Comparison of ENCODE assay signal across 28 cellular contexts in the genomic region with DNA sequence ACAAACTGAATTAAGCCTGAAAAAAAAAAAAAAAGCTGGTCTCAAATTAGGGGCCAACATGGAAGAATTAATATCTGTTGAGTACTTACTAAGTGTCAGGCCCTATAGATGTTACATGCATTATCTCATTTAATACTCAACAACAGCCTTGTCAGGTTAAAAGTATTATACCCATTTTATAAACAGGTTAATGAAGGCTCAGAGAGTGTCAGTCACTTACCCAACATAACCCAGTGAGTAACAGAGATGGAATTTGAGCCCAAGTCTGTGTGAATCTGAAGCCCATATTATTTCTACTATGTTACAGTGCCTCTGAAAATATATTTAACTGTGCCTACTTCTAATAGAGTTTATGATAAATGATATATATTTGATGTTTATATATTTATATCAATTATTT.
"Had no signal": no experiment of that assay in that cellular context is flagged by ENCODE, and none has a peak within 500 bp of the region (broad histone marks: within the 10 kb centered on the region; RNA-seq: fewer than 3 reads in every experiment).

No MANE protein-coding gene starts in this region.

- H2AFZ ChIP-seq: neural progenitor cell, parathyroid adenoma had no signal

- H3K79me2 ChIP-seq: parathyroid adenoma had no signal

- DNase-seq: natural killer cell; occipital lobe; ovary; posterior cingulate gyrus; psoas muscle; right cardiac atrium; spleen; stimulated activated CD4-positive, alpha-beta T cell treated with anti-CD3 and anti-CD28 coated beads, Interleukin-12 subunit alpha, Interleukin-12 subunit beta, amount 100 ng/mL, for 4 hours; stimulated activated CD4-positive, alpha-beta T cell treated with anti-CD3 and anti-CD28 coated beads, Interleukin-1b, Interleukin-23, amount 100 ng/mL, for 48 hours; stimulated activated CD4-positive, alpha-beta T cell treated with anti-CD3 and anti-CD28 coated beads, Interleukin-4, amount 100 ng/mL, for 1 hour; stimulated activated CD4-positive, alpha-beta T cell treated with anti-CD3 and anti-CD28 coated beads, Interleukin-4, amount 100 ng/mL, for 4 hours; stimulated activated CD8-positive, alpha-beta memory T cell treated with anti-CD3 and anti-CD28 coated beads, Interleukin-4, amount 100 ng/mL, for 48 hours; stimulated activated naive CD4-positive, alpha-beta T cell; stimulated activated naive CD8-positive, alpha-beta T cell treated with anti-CD3 and anti-CD28 coated beads, Interleukin-15, amount 100 ng/mL, for 72 hours; stimulated activated naive CD8-positive, alpha-beta T cell treated with anti-CD3 and anti-CD28 coated beads, Interleukin-15, Interleukin-2, amounts not matched to agents 100 U/mL and 50 U/mL, for 24 hours; substantia nigra; testis; tibial artery; transverse colon; upper lobe of right lung; uterus had no signal

- H3K4me3 ChIP-seq: neural progenitor cell, ovary, psoas muscle, skin epidermis, smooth muscle cell, spleen, suprapubic skin, testis, tibial artery, transverse colon, upper lobe of right lung, uterus had no signal

- H3K36me3 ChIP-seq: neural progenitor cell, ovary, spleen, suprapubic skin, tibial artery, transverse colon, upper lobe of right lung, uterus had no signal

- H3K27me3 ChIP-seq: ovary, spleen, suprapubic skin, testis, tibial artery, transverse colon, upper lobe of right lung, uterus had no signal

- H3K4me2 ChIP-seq: neural progenitor cell, smooth muscle cell had no signal

- H3K27ac ChIP-seq: neural progenitor cell, ovary, parathyroid adenoma, psoas muscle, skin epidermis, spleen, suprapubic skin, testis, tibial artery, transverse colon, upper lobe of right lung, uterus had no signal

- ATAC-seq: natural killer cell; psoas muscle; right cardiac atrium; sciatic nerve; stimulated activated memory B cell treated with anti-CD40 and anti-IgM and Interleukin-4, amounts not matched to agents 10 μg/mL and 1 μg/mL and 100 μg/mL, for 72 hours; stimulated activated naive CD8-positive, alpha-beta T cell treated with anti-CD3 and anti-CD28 coated beads, Interleukin-15, amount 100 ng/mL, for 72 hours; stimulated activated naive CD8-positive, alpha-beta T cell treated with anti-CD3 and anti-CD28 coated beads, Interleukin-15, Interleukin-2, amounts not matched to agents 100 U/mL and 50 U/mL, for 24 hours; upper lobe of right lung had no signal

- H3K4me1 ChIP-seq: neural progenitor cell, parathyroid adenoma, psoas muscle, suprapubic skin, tibial artery, transverse colon, upper lobe of right lung, uterus had no signal

- H3K9ac ChIP-seq: neural progenitor cell, parathyroid adenoma had no signal

- H3K9me3 ChIP-seq: ovary, psoas muscle, spleen, suprapubic skin, testis, tibial artery, transverse colon, upper lobe of right lung, uterus had no signal
